Comparison of ENCODE assay signal across 19 cellular contexts in genomic region chr13:36357231-36357630, GRCh38. TPM values are rescaled to one million over a fixed set of nuclear protein-coding genes. Genes with fewer than 3 reads are reported as not detected.
DNase-seq lines count a peak whose midpoint lies in the region; TF ChIP-seq lines count a peak whose summit lies in the region.
"Had no signal": no experiment of that assay in that cellular context is flagged by ENCODE, and none has a peak within 500 bp of the region (broad histone marks: within the 10 kb centered on the region; RNA-seq: fewer than 3 reads in every experiment).

No MANE protein-coding gene starts in this region.

- H3K9me3 ChIP-seq in SK-N-MC (ENCODE audit: low read depth, low read length) (no peaks in the 10 kb centered on the region), uterus (no peaks in the 10 kb centered on the region), mammary epithelial cell (replicated peaks; ENCODE audit: insufficient read depth, low read length) (no peaks in the 10 kb centered on the region)
- H3K9me3 ChIP-seq: Caco-2 had no signal

- BruUV-seq in mammary epithelial cell (replicated peaks; lab: Mats Ljungman, UMichigan): no TSS peak

- no peaks in the 10 kb centered on the region for H3K36me3 Mint-ChIP-seq in nephron (ENCODE audit: low read depth)
- H3K36me3 Mint-ChIP-seq: CD4-positive, CD25-positive, alpha-beta regulatory T cell had no signal

- no peaks in the 10 kb centered on the region for H3K9me3 Mint-ChIP-seq in nephron

- peaks cover 51% of the 10 kb centered on the region for H3K4me1 Mint-ChIP-seq in nephron
- H3K4me1 Mint-ChIP-seq: CD4-positive, CD25-positive, alpha-beta regulatory T cell had no signal

- H3K36me3 ChIP-seq in SK-N-MC (ENCODE audit: insufficient read depth, low read length) (no peaks in the 10 kb centered on the region), uterus (no peaks in the 10 kb centered on the region), mammary epithelial cell (ENCODE audit: insufficient read depth, low read length) (no peaks in the 10 kb centered on the region)

- H3K27me3 ChIP-seq in dorsolateral prefrontal cortex (no peaks in the 10 kb centered on the region), uterus (no peaks in the 10 kb centered on the region), mammary epithelial cell (ENCODE audit: insufficient read depth, low read length) (no peaks in the 10 kb centered on the region)

- H3K4me1 ChIP-seq in uterus (peaks cover 0 to 11% of the 10 kb centered on the region in 2 donors), mammary epithelial cell (ENCODE audit: insufficient read depth, low read length) (peaks cover 6% of the 10 kb centered on the region)
- H3K4me1 ChIP-seq: Caco-2 had no signal

- CTCF ChIA-PET in mammary epithelial cell (lab: Charles Lee; ENCODE audit: low non-redundant PET): no interaction called here

- H3K27me3 Mint-ChIP-seq in nephron (ENCODE audit: low read depth): no peaks in the 10 kb centered on the region

- no peak for TF ChIP-seq CTCF in dorsolateral prefrontal cortex (IDR thresholded peaks at IDR 0.05 in 54 of 56, conservative IDR thresholded peaks at IDR 0.05 in 2 of 56; ENCODE audit: low read depth in 1 of 56, partially characterized antibody in 56 of 56)
- TF ChIP-seq CTCF in nephron (IDR thresholded peaks at IDR 0.05; ENCODE audit: unreplicated experiment in 3 of 3): no peak
- TF ChIP-seq CTCF in uterus (IDR thresholded peaks at IDR 0.05): no peak
- TF ChIP-seq CTCF in mammary epithelial cell (conservative IDR thresholded peaks at IDR 0.05 in 1 of 2, IDR thresholded peaks at IDR 0.05 in 1 of 2; ENCODE audit: extremely low read depth in 1 of 2, insufficient read depth in 1 of 2, low read depth in 1 of 2, low read length in 2 of 2): no peak
- TF ChIP-seq CTCF in GM13977 (IDR thresholded peaks at IDR 0.05; ENCODE audit: extremely low read depth, insufficient read depth, missing control alignments): no peak

- H3K4me2 ChIP-seq in mammary epithelial cell (ENCODE audit: insufficient read depth, low read depth, low read length): no peak overlapping the region

- H3K9ac ChIP-seq in SK-N-MC (ENCODE audit: insufficient read length) (no peak overlapping the region), mammary epithelial cell (ENCODE audit: insufficient read depth, low read length) (no peak overlapping the region)

- no peak for TF ChIP-seq POLR2A in uterus (IDR thresholded peaks at IDR 0.05)

- dilution Hi-C loops in mammary epithelial cell (cut with HindIII; ENCODE audit: low sequenced_read_pairs): no loop called here

- DNase-seq in SK-N-MC (ENCODE audit: low read depth, low spot score) (no peak), dorsolateral prefrontal cortex (no peak), uterus (no peak), mammary epithelial cell (no peak), GM13977 (ENCODE audit: low spot score) (no peak), DMS79 (lab: John Stamatoyannopoulos, UW) (no peak)
- DNase-seq: Caco-2; CD4-positive, CD25-positive, alpha-beta regulatory T cell; H7; IMR-90; Kasumi-1; NCI-H1105; NCI-H187; NCI-H446; NK-92 treated with Interleukin-12 subunit alpha and Interleukin-12 subunit beta, amount 100 ng/mL, for 24 hours; OCI-M1; SHP77 treated with DMSO at 0.1 percent for 48 hours had no signal

- in situ Hi-C loops in mammary epithelial cell (cut with MboI; ENCODE audit: low sequenced_read_pairs in 2 of 2) (no loop called here), GM13977 (cut with MboI; ENCODE audit: low pct_unique_long_range_greater_than_20kb, low sequenced_read_pairs, unreplicated experiment) (no loop called here)

- H3K4me3 Mint-ChIP-seq in nephron: no peak overlapping the region
- H3K4me3 Mint-ChIP-seq: CD4-positive, CD25-positive, alpha-beta regulatory T cell had no signal

- peak overlapping the region in 2 of 3 experiments; percentile 73 to 81 for H3K27ac Mint-ChIP-seq in nephron
- H3K27ac Mint-ChIP-seq: CD4-positive, CD25-positive, alpha-beta regulatory T cell had no signal

- H3K4me3 ChIP-seq in SK-N-MC: no peak overlapping the region
- H3K4me3 ChIP-seq in dorsolateral prefrontal cortex: peak overlapping the region in 8 of 59 donors; percentile 14 to 27 (median 16)
- no peak overlapping the region for H3K4me3 ChIP-seq in uterus
- no peak overlapping the region for H3K4me3 ChIP-seq in mammary epithelial cell (replicated peaks in 1 of 3; ENCODE audit: insufficient read depth in 1 of 3, low read depth in 2 of 3, low read length in 3 of 3)

- whole genome bisulfite sequencing in mammary epithelial cell (ENCODE audit: low coverage, missing lambda C conversion rate): 22% methylated on average over 4 of the region's 4 CpGs

- H4K20me1 ChIP-seq in mammary epithelial cell (ENCODE audit: insufficient read depth, low read length): no peaks in the 10 kb centered on the region

- H3K79me2 ChIP-seq in mammary epithelial cell (ENCODE audit: insufficient read depth, low read length): no peaks in the 10 kb centered on the region

- intact Hi-C loops in dorsolateral prefrontal cortex (cut with DNase I): no loop called here
- intact Hi-C loops in uterus (cut with DNase I; ENCODE audit: low total_unique reads): no loop called here
- intact Hi-C loops in mammary epithelial cell (cut with micrococcal nuclease): no loop called here

- peak overlapping the region; percentile 65; the same call in 1 of the 2 replicates for H3K27ac ChIP-seq in SK-N-MC
- H3K27ac ChIP-seq in dorsolateral prefrontal cortex: peak overlapping the region in 57 of 59 donors; percentile 7 to 91 (median 77)
- peak overlapping the region; percentile 50 to 62 for H3K27ac ChIP-seq in uterus
- H3K27ac ChIP-seq in mammary epithelial cell (ENCODE audit: insufficient read depth, low read depth, low read length): no peak overlapping the region

- H2AFZ ChIP-seq in mammary epithelial cell (ENCODE audit: low read depth, low read length): no peak overlapping the region

RNA-seq across cellular contexts. Expression of gene SPART, which starts 11.0 kb away (rescaled TPM):
- total RNA-seq in dorsolateral prefrontal cortex (100 to 1,000 TPM in 17 of 120 experiments, 10 to 100 TPM in 103; 62.9 to 138 (median 86.2) TPM), uterus (100 to 1,000 TPM in 3 of 4 donors, 10 to 100 TPM in 1; 45.6 to 297 (median 135) TPM), mammary epithelial cell (10 to 100 TPM; 53.5 to 56.0 TPM)
- 49.2 TPM for polyA plus RNA-seq in mammary epithelial cell
- polyA minus RNA-seq in mammary epithelial cell: 21.8 TPM
- total RNA-seq: Caco-2, HT-29 had no signal

RNA-seq across cellular contexts. Expression of gene CCDC169, which starts 59.6 kb away (rescaled TPM):
- 1 to 10 TPM in 118 of 120 experiments, under 1 TPM in 2; 0.84 to 8.8 (median 3.5) TPM for total RNA-seq in dorsolateral prefrontal cortex
- total RNA-seq in uterus: 1 to 10 TPM in 2 of 4 donors, under 1 TPM in 1, not detected in 1; 0.49 to 3.2 (median 1.5) TPM
- total RNA-seq in mammary epithelial cell: under 1 TPM; 0.83 to 0.89 TPM
- 0.31 TPM for polyA plus RNA-seq in mammary epithelial cell
- not detected for polyA minus RNA-seq in mammary epithelial cell
- total RNA-seq: Caco-2; CD4-positive, CD25-positive, alpha-beta regulatory T cell; HT-29 had no signal
- polyA plus RNA-seq: CD4-positive, CD25-positive, alpha-beta regulatory T cell had no signal
